Comparison of ENCODE assay signal across 20 cellular contexts in genomic region chr12:89970646-89971192, GRCh38.
"Had no signal": no experiment of that assay in that cellular context is flagged by ENCODE, and none has a peak within 500 bp of the region (broad histone marks: within the 10 kb centered on the region; RNA-seq: fewer than 3 reads in every experiment).

No MANE protein-coding gene starts in this region.

- DNase-seq: effector memory CD8-positive, alpha-beta T cell; gastrocnemius medialis; heart right ventricle; hypothalamus; midbrain; nucleus accumbens; ovary; small intestine; stimulated activated CD4-positive, alpha-beta T cell treated with anti-CD3 and anti-CD28 coated beads, Interleukin-2, amount 100 ng/mL, for 48 hours; tibial artery; upper lobe of right lung had no signal

- H3K9me3 Mint-ChIP-seq: effector memory CD8-positive, alpha-beta T cell had no signal

- H3K9ac ChIP-seq: neural progenitor cell had no signal

- H2AFZ ChIP-seq: neural progenitor cell had no signal

- H3K4me2 ChIP-seq: neural progenitor cell had no signal

- H3K36me3 Mint-ChIP-seq: neural progenitor cell had no signal

- H3K27ac Mint-ChIP-seq: effector memory CD8-positive, alpha-beta T cell; natural killer cell treated with Interleukin-12 subunit alpha and Interleukin-12 subunit beta and Interleukin-15 and Interleukin-18, amount 100 ng/mL, for 72 hours; neural progenitor cell; stimulated activated naive CD8-positive, alpha-beta T cell treated with anti-CD3 and anti-CD28 coated beads, Interleukin-15, Interleukin-2, amounts not matched to agents 100 ng/mL and 50 ng/mL, for 24 hours had no signal

- H3K36me3 ChIP-seq: esophagus muscularis mucosa, gastrocnemius medialis, heart right ventricle, neural progenitor cell, ovary, right atrium auricular region, tibial artery, upper lobe of right lung, vagina had no signal

- H3K27me3 Mint-ChIP-seq: effector memory CD8-positive, alpha-beta T cell; stimulated activated naive CD8-positive, alpha-beta T cell treated with anti-CD3 and anti-CD28 coated beads, Interleukin-15, Interleukin-2, amounts not matched to agents 100 ng/mL and 50 ng/mL, for 24 hours had no signal

- H3K27me3 ChIP-seq: esophagus muscularis mucosa, gastrocnemius medialis, heart right ventricle, ovary, right atrium auricular region, tibial artery, upper lobe of right lung, vagina had no signal

- H3K27ac ChIP-seq: epithelial cell of prostate, esophagus muscularis mucosa, gastrocnemius medialis, heart right ventricle, neural progenitor cell, ovary, right atrium auricular region, tibial artery, upper lobe of right lung, vagina had no signal

- H3K4me3 Mint-ChIP-seq: dendritic cell treated with granulocyte-macrophage colony-stimulating factor and Interleukin-4, amounts not matched to agents 40 ng/mL and 50 ng/mL, for 4 days; effector memory CD8-positive, alpha-beta T cell; natural killer cell treated with Interleukin-12 subunit alpha and Interleukin-12 subunit beta and Interleukin-15 and Interleukin-18, amount 100 ng/mL, for 72 hours; neural progenitor cell; stimulated activated naive CD8-positive, alpha-beta T cell treated with anti-CD3 and anti-CD28 coated beads, Interleukin-15, Interleukin-2, amounts not matched to agents 100 ng/mL and 50 ng/mL, for 24 hours had no signal

- H3K4me3 ChIP-seq: esophagus muscularis mucosa, gastrocnemius medialis, heart right ventricle, neural progenitor cell, ovary, right atrium auricular region, tibial artery, upper lobe of right lung, vagina had no signal

- H3K4me1 ChIP-seq: gastrocnemius medialis, tibial artery, upper lobe of right lung, vagina had no signal

- ATAC-seq: effector memory CD8-positive, alpha-beta T cell; gastrocnemius medialis; heart right ventricle; left lobe of liver; natural killer cell treated with Interleukin-12 subunit alpha and Interleukin-12 subunit beta and Interleukin-15 and Interleukin-18, amount 100 ng/mL, for 72 hours; upper lobe of right lung had no signal

- H3K9me3 ChIP-seq: esophagus muscularis mucosa, gastrocnemius medialis, heart right ventricle, ovary, right atrium auricular region, tibial artery, upper lobe of right lung, vagina had no signal
